8 cellular contexts compared by ENCODE assay signal in genomic region chr10:22648547-22648961, GRCh38.
DNase-seq lines count a peak whose midpoint lies in the region; ATAC-seq and TF ChIP-seq lines count a peak whose summit lies in the region.

No MANE protein-coding gene starts in this region.

- peaks cover 4 to 31% (median 20%) of the 10 kb centered on the region in 3 donors for H3K27me3 Mint-ChIP-seq in immature natural killer cell (ENCODE audit: low read depth in 3 of 3)

- peaks cover 94 to 96% of the 10 kb centered on the region in 2 donors for H3K4me1 Mint-ChIP-seq in immature natural killer cell

- ATAC-seq in GM21381 (IDR thresholded peaks at IDR 0.05; ENCODE audit: unreplicated experiment) (peak; percentile 35), SK-N-SH treated with all-trans-retinoic acid at 6 μM for 48 hours (peak; percentile 82), HG03521 (IDR thresholded peaks at IDR 0.05; ENCODE audit: unreplicated experiment) (no peak)

- H3K4me3 Mint-ChIP-seq in immature natural killer cell = peak overlapping the region; percentile 78 to 89 (median 86)

- no peak overlapping the region for H3K27ac ChIP-seq in BLaER1

- H4K20me1 ChIP-seq in BLaER1 = peaks cover 83% of the 10 kb centered on the region

- peak in 1 of 3 donors; percentile 54 for DNase-seq in immature natural killer cell
- no peak for DNase-seq in stimulated activated CD8-positive, alpha-beta memory T cell treated with anti-CD3 and anti-CD28 coated beads, Interleukin-4, amount 100 ng/mL, for 48 hours
- DNase-seq in NCI-H345 treated with DMSO at 0.1 percent for 48 hours (lab: John Stamatoyannopoulos, UW; ENCODE audit: unreplicated experiment) = no peak
- DNase-seq in activated CD4-positive, CD25-positive, alpha-beta regulatory T cell treated with anti-CD3 and anti-CD28 coated beads, Interleukin-2, amount 50 U/mL, for 72 hours = no peak

- peaks cover 12 to 22% (median 13%) of the 10 kb centered on the region in 3 donors for H3K36me3 Mint-ChIP-seq in immature natural killer cell

- no peak overlapping the region for H3K4me3 ChIP-seq in BLaER1

- H3K4me1 ChIP-seq in BLaER1 = peaks cover 77% of the 10 kb centered on the region

- H3K9me3 ChIP-seq in BLaER1 = no peaks in the 10 kb centered on the region

- peak overlapping the region; percentile 63 for H3K4me2 ChIP-seq in BLaER1

- H3K9me3 Mint-ChIP-seq in immature natural killer cell = no peaks in the 10 kb centered on the region

- 0 out of 2 replicates have a peak, but pooled peaks cover 3% of the 10 kb centered on the region for H3K36me3 ChIP-seq in BLaER1

- no peaks in the 10 kb centered on the region for H3K27me3 ChIP-seq in BLaER1

- peak overlapping the region; percentile 91 to 100 (median 94) for H3K27ac Mint-ChIP-seq in immature natural killer cell

- H3K9ac ChIP-seq in BLaER1 = no peak overlapping the region

TF ChIP-seq in SK-N-SH treated with all-trans-retinoic acid at 6 μM for 48 hours, 23 proteins besides CTCF, POLR2A, EP300 and RAD21:
- TF ChIP-seq ZFP3 (CRISPR knock-in tag; IDR thresholded peaks at IDR 0.05) (no peak), ISL1 (CRISPR knock-in tag; IDR thresholded peaks at IDR 0.05) (peak; percentile 13; the same call in 1 of the 2 replicates)
